Comparison of ENCODE assay signal across 8 cellular contexts in the genomic region with DNA sequence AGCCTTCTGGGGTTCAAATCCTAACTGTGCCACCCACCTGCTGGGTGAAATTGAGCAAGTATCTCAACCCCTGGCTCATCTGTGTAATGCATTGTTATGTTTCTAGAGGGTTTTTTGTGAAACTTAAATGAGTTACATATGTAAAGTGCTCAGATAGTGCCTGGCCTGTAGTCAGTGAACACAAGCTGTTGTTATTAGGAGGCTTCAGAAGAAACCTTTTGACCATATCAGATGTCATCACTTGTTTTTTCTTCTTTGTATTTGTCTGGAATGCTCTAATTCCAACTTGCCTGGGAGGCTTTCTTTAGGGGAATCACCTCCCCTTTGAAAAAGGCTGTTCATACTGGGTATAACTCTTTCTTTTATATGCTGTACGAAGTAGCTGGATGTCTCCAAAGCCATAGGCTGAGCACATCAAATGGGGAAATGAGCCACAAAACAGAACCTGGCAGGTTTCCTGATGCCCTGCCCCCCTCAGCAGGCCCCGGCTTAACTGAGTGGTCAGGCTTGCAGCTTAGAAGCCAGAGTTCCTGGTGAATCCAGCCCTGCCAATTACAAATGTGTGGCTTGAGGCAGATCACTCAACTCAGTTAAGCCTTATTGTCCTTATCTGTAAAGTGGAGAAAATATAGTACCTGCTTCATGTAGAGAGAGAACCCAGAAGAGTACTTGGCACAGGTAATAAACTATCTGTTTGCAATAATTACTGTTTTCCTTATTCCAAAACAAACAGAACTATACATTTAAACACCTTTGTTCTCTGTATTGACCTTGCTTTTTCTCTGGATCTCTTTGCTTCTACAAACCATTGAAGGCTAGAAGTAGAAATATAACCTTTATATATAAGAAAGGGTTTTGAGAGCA.
A peak's percentile ranks its signal among the peaks of the same experiment; 100 is the strongest.
DNase-seq lines count a peak whose midpoint lies in the region; ATAC-seq and TF ChIP-seq lines count a peak whose summit lies in the region.

No MANE protein-coding gene starts in this region.

- H3K4me3 ChIP-seq in thyroid gland (replicated peaks in 1 of 3) = no peak overlapping the region

- H3K27ac ChIP-seq in angular gyrus (ENCODE audit: low read depth, low read length) (peak overlapping the region; percentile 13), thyroid gland (peak overlapping the region; percentile 91 to 96 (median 91))

- peak overlapping the region in 3 of 5 donors; percentile 34 to 59 (median 39) for H3K4me3 Mint-ChIP-seq in immature natural killer cell

- intact Hi-C loops in thyroid gland (cut with DNase I) = no loop called here

- H3K27me3 Mint-ChIP-seq in immature natural killer cell (ENCODE audit: low read depth in 3 of 3) = peaks cover 0 to 4% (median 1%) of the 10 kb centered on the region in 3 donors

- no peaks in the 10 kb centered on the region for H3K9me3 Mint-ChIP-seq in immature natural killer cell

- H3K27ac Mint-ChIP-seq in immature natural killer cell = peak overlapping the region; percentile 67 to 88 (median 77)

- peaks cover 80 to 93% of the 10 kb centered on the region in 2 donors for H3K4me1 ChIP-seq in thyroid gland

- DNase-seq in NCI-H524 (lab: John Stamatoyannopoulos, UW) = peak; percentile 44 to 64
- DNase-seq in NCI-H524 treated with DMSO at 0.1 percent for 48 hours (lab: John Stamatoyannopoulos, UW) = no peak
- peak; percentile 34 to 50 for DNase-seq in NCI-H1930 (lab: John Stamatoyannopoulos, UW)
- DNase-seq in immature natural killer cell = no peak
- DNase-seq in thyroid gland = peak; percentile 76 to 79
- DNase-seq in stimulated activated CD4-positive, alpha-beta T cell treated with anti-CD3 and anti-CD28 coated beads, Interleukin-12 subunit alpha, Interleukin-12 subunit beta, amount 100 ng/mL, for 4 hours = no peak

- no peaks in the 10 kb centered on the region for H3K9me3 ChIP-seq in thyroid gland

- WGBS in thyroid gland, 2 donors = 18 to 28% methylated on average over 2 of the region's 2 CpGs

- H3K27me3 ChIP-seq in thyroid gland = no peaks in the 10 kb centered on the region

- no peaks in the 10 kb centered on the region for H3K36me3 Mint-ChIP-seq in immature natural killer cell

- H3K4me1 Mint-ChIP-seq in immature natural killer cell = peaks cover 88 to 93% of the 10 kb centered on the region in 2 donors

- ATAC-seq in HG03196 (IDR thresholded peaks at IDR 0.05; ENCODE audit: unreplicated experiment) = no peak

- no peak for TF ChIP-seq POLR2A in thyroid gland (IDR thresholded peaks at IDR 0.05)

- H3K36me3 ChIP-seq in thyroid gland = no peaks in the 10 kb centered on the region

- TF ChIP-seq CTCF in thyroid gland (IDR thresholded peaks at IDR 0.05) = no peak

Comparison
In these comparisons a context has a peak if more than half of its experiments do, and no peak if none do; other contexts are left out.
1. DNase-seq: peak in NCI-H524 (2 of 2), NCI-H1930 (2 of 2) and thyroid gland (2 of 2); none in NCI-H524 treated with DMSO at 0.1 percent for 48 hours (single experiment), immature natural killer cell (0 of 3) and stimulated activated CD4-positive, alpha-beta T cell treated with anti-CD3 and anti-CD28 coated beads, Interleukin-12 subunit alpha, Interleukin-12 subunit beta, amount 100 ng/mL, for 4 hours (single experiment).